In the genomic region with DNA sequence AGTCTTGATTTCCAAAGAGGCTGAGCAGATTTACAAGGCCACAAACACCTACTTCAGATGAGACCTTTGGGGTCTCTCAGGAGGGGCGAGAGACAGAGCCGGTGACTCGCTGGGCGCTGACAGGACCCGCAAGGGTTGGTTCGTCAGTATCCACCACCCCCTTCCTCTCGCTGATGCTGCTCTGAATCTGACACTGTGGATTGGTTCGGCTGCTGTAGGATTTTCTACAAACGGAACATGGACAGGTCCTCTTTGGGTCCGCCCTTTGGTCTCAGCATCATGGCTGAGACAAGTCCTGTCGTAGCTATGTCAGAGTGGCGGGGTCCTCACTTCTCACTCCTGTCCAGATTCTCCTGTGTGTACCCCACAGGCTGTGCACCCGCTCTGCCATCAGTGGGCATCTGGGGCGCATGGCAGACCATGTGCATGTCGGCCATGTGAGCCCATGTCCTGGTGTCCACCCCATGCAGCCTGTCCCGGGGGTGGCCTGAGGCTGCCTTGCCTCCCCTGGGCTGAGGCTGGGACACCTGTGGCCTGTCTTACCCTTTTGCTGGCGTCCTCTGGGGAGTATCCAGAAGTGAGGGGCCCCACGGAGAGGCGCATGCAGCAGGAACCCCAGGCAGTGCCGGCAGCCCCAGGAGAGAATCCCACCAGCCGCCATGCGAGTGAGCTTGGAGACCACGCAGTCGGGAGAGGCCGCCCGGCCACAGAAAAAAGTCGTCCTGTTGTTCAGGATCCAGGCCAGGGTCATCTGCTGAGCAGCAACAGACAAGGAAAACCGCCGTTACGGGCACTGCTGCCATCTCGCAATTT, we compare ENCODE assay signal across 32 cellular contexts.
"Had no signal": no experiment of that assay in that cellular context is flagged by ENCODE, and none has a peak within 500 bp of the region (broad histone marks: within the 10 kb centered on the region; RNA-seq: fewer than 3 reads in every experiment).

No MANE protein-coding gene starts in this region.

- H3K4me3 ChIP-seq: esophagus squamous epithelium, hepatocyte, lower lobe of right lung, mucosa of descending colon, right lobe of liver, skin epidermis, stomach, suprapubic skin, tibial nerve had no signal

- H3K27me3 Mint-ChIP-seq: activated naive CD8-positive, alpha-beta T cell treated with anti-CD3 and anti-CD28 coated beads, Interleukin-2, amount 10 ng/mL, durations not matched to agents 7 days and 5 days had no signal

- H3K4me1 ChIP-seq: lower lobe of right lung, parathyroid adenoma, suprapubic skin had no signal

- H3K27ac ChIP-seq: epithelial cell of prostate, esophagus squamous epithelium, hepatocyte, lower lobe of right lung, parathyroid adenoma, right lobe of liver, skin epidermis, stomach, suprapubic skin, tibial nerve had no signal

- H3K36me3 ChIP-seq: esophagus squamous epithelium, lower lobe of right lung, right lobe of liver, stomach, suprapubic skin, tibial nerve had no signal

- H3K27ac Mint-ChIP-seq: activated CD4-positive, alpha-beta memory T cell treated with anti-CD3 and anti-CD28 coated beads for 36 hours; activated CD4-positive, alpha-beta T cell treated with anti-CD3 and anti-CD28 coated beads, Interleukin-2, amount 10 ng/mL, durations not matched to agents 24 days and 14 days; activated naive CD4-positive, alpha-beta T cell treated with anti-CD3 and anti-CD28 coated beads for 36 hours; activated naive CD8-positive, alpha-beta T cell treated with anti-CD3 and anti-CD28 coated beads, Interleukin-2, amount 10 ng/mL, durations not matched to agents 7 days and 5 days; activated T-helper 1 cell treated with anti-CD3 and anti-CD28 coated beads, Interleukin-12 subunit alpha, Interleukin-12 subunit beta, Interleukin-2, Interleukin-4 antibody, amounts not matched to agents 30 ng/mL and 10 ng/mL and 1 ng/mL, durations not matched to agents 14 hours and 24 hours and 36 hours; stimulated activated memory B cell treated with anti-CD40 and anti-IgM and Interleukin-4, amounts not matched to agents 10 μg/mL and 1 μg/mL and 100 μg/mL, for 72 hours had no signal

- ATAC-seq: left colon, lower lobe of right lung, mucosa of descending colon, right lobe of liver had no signal

- H3K9me3 Mint-ChIP-seq: activated CD4-positive, alpha-beta memory T cell treated with anti-CD3 and anti-CD28 coated beads for 36 hours; activated CD4-positive, alpha-beta T cell treated with anti-CD3 and anti-CD28 coated beads, Interleukin-2, amount 10 ng/mL, durations not matched to agents 24 days and 14 days; activated naive CD4-positive, alpha-beta T cell treated with anti-CD3 and anti-CD28 coated beads for 36 hours; activated naive CD8-positive, alpha-beta T cell treated with anti-CD3 and anti-CD28 coated beads, Interleukin-2, amount 10 ng/mL, durations not matched to agents 7 days and 5 days; activated T-helper 1 cell treated with anti-CD3 and anti-CD28 coated beads, Interleukin-12 subunit alpha, Interleukin-12 subunit beta, Interleukin-2, Interleukin-4 antibody, amounts not matched to agents 30 ng/mL and 10 ng/mL and 1 ng/mL, durations not matched to agents 14 hours and 24 hours and 36 hours; stimulated activated memory B cell treated with anti-CD40 and anti-IgM and Interleukin-4, amounts not matched to agents 10 μg/mL and 1 μg/mL and 100 μg/mL, for 72 hours had no signal

- DNase-seq: activated CD4-positive, alpha-beta memory T cell treated with anti-CD3 and anti-CD28 coated beads for 36 hours; activated CD4-positive, alpha-beta T cell treated with anti-CD3 and anti-CD28 coated beads, Interleukin-2, amount 10 ng/mL, durations not matched to agents 24 days and 14 days; activated CD4-positive, CD25-positive, alpha-beta regulatory T cell treated with anti-CD3 and anti-CD28 coated beads, Interleukin-2, amount 50 U/mL, for 72 hours; activated CD8-positive, alpha-beta memory T cell treated with anti-CD3 and anti-CD28 coated beads, Interleukin-2, amount 50 U/mL, for 4 hours; activated effector memory CD4-positive, alpha-beta T cell treated with anti-CD3 and anti-CD28 coated beads, Interleukin-2, amount 50 U/mL, for 16 hours; activated naive CD4-positive, alpha-beta T cell treated with anti-CD3 and anti-CD28 coated beads for 36 hours; activated naive CD8-positive, alpha-beta T cell treated with anti-CD3 and anti-CD28 coated beads, Interleukin-2, amount 10 ng/mL, durations not matched to agents 7 days and 5 days; activated T-cell treated with anti-CD3 and anti-CD28 coated beads, Interleukin-2, amount 50 U/mL, for 1 hour; amniotic stem cell; central memory CD4-positive, alpha-beta T cell; dermis blood vessel endothelial cell; effector CD4-positive, alpha-beta T cell; esophagus squamous epithelium; foreskin melanocyte; islet precursor cell; left colon; nephron progenitor cell; stimulated activated CD4-positive, alpha-beta T cell treated with anti-CD3 and anti-CD28 coated beads, Interleukin-4, amount 100 ng/mL, for 4 hours; stimulated activated CD8-positive, alpha-beta memory T cell treated with anti-CD3 and anti-CD28 coated beads, Interleukin-4, amount 100 ng/mL, for 48 hours; stomach; T-helper 2 cell had no signal

- H3K27me3 ChIP-seq: hepatocyte, right lobe of liver, stomach, tibial nerve had no signal

- H3K4me3 Mint-ChIP-seq: activated CD4-positive, alpha-beta memory T cell treated with anti-CD3 and anti-CD28 coated beads for 36 hours; activated CD4-positive, alpha-beta T cell treated with anti-CD3 and anti-CD28 coated beads, Interleukin-2, amount 10 ng/mL, durations not matched to agents 24 days and 14 days; activated naive CD4-positive, alpha-beta T cell treated with anti-CD3 and anti-CD28 coated beads for 36 hours; activated naive CD8-positive, alpha-beta T cell treated with anti-CD3 and anti-CD28 coated beads, Interleukin-2, amount 10 ng/mL, durations not matched to agents 7 days and 5 days; activated T-helper 1 cell treated with anti-CD3 and anti-CD28 coated beads, Interleukin-12 subunit alpha, Interleukin-12 subunit beta, Interleukin-2, Interleukin-4 antibody, amounts not matched to agents 30 ng/mL and 10 ng/mL and 1 ng/mL, durations not matched to agents 14 hours and 24 hours and 36 hours; nephron progenitor cell; stimulated activated memory B cell treated with anti-CD40 and anti-IgM and Interleukin-4, amounts not matched to agents 10 μg/mL and 1 μg/mL and 100 μg/mL, for 72 hours had no signal

- H3K4me1 Mint-ChIP-seq: activated naive CD8-positive, alpha-beta T cell treated with anti-CD3 and anti-CD28 coated beads, Interleukin-2, amount 10 ng/mL, durations not matched to agents 7 days and 5 days; stimulated activated memory B cell treated with anti-CD40 and anti-IgM and Interleukin-4, amounts not matched to agents 10 μg/mL and 1 μg/mL and 100 μg/mL, for 72 hours had no signal

- H3K36me3 Mint-ChIP-seq: activated CD4-positive, alpha-beta memory T cell treated with anti-CD3 and anti-CD28 coated beads for 36 hours; activated naive CD8-positive, alpha-beta T cell treated with anti-CD3 and anti-CD28 coated beads, Interleukin-2, amount 10 ng/mL, durations not matched to agents 7 days and 5 days; stimulated activated memory B cell treated with anti-CD40 and anti-IgM and Interleukin-4, amounts not matched to agents 10 μg/mL and 1 μg/mL and 100 μg/mL, for 72 hours had no signal

- H3K9me3 ChIP-seq: esophagus squamous epithelium, lower lobe of right lung, mucosa of descending colon, right lobe of liver, stomach, suprapubic skin, tibial nerve had no signal
